In the genomic region with DNA sequence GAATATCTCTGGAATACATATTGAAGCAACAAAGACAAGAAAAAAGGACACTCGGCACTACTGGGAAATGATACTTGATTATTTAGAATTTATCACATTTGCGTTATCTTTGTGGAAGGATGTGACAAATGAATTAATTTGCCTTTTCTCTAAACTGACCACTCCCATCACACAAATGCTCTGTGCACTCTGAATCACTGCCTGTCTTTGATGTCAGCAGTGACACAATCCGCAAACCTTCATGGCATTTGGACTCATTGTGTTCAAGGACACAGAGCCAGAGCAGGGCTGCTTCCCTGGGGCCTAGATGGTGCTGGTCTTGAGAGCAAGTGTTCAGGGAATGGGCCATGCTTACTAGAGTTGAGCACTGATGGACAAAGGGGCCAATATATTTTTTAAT, we compare ENCODE assay signal across 1 cellular context.
TF ChIP-seq lines count a peak whose summit lies in the region.

No MANE protein-coding gene starts in this region.

TF ChIP-seq in HepG2, 621 proteins besides CTCF, POLR2A, EP300 and RAD21 (continued from another document and continues in another):
- TF ChIP-seq, protein P1, sequence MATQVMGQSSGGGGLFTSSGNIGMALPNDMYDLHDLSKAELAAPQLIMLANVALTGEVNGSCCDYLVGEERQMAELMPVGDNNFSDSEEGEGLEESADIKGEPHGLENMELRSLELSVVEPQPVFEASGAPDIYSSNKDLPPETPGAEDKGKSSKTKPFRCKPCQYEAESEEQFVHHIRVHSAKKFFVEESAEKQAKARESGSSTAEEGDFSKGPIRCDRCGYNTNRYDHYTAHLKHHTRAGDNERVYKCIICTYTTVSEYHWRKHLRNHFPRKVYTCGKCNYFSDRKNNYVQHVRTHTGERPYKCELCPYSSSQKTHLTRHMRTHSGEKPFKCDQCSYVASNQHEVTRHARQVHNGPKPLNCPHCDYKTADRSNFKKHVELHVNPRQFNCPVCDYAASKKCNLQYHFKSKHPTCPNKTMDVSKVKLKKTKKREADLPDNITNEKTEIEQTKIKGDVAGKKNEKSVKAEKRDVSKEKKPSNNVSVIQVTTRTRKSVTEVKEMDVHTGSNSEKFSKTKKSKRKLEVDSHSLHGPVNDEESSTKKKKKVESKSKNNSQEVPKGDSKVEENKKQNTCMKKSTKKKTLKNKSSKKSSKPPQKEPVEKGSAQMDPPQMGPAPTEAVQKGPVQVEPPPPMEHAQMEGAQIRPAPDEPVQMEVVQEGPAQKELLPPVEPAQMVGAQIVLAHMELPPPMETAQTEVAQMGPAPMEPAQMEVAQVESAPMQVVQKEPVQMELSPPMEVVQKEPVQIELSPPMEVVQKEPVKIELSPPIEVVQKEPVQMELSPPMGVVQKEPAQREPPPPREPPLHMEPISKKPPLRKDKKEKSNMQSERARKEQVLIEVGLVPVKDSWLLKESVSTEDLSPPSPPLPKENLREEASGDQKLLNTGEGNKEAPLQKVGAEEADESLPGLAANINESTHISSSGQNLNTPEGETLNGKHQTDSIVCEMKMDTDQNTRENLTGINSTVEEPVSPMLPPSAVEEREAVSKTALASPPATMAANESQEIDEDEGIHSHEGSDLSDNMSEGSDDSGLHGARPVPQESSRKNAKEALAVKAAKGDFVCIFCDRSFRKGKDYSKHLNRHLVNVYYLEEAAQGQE (IDR thresholded peaks at IDR 0.05; ENCODE audit: borderline replicate concordance in 1 of 2, low read depth in 1 of 2, low read length in 2 of 2) = no peak
- TF ChIP-seq BRD4 (CRISPR knock-in tag; IDR thresholded peaks at IDR 0.05) (no peak), ZNF674 (CRISPR knock-in tag; IDR thresholded peaks at IDR 0.05; ENCODE audit: low read depth) (no peak), ZNF20 (CRISPR knock-in tag; IDR thresholded peaks at IDR 0.05) (no peak), JDP2 (CRISPR knock-in tag; IDR thresholded peaks at IDR 0.05; ENCODE audit: borderline replicate concordance) (no peak), ZBTB8A (CRISPR knock-in tag; IDR thresholded peaks at IDR 0.05; ENCODE audit: borderline replicate concordance, low read depth) (no peak), HDAC1 (CRISPR knock-in tag; IDR thresholded peaks at IDR 0.05) (peak; percentile 74), ZNF180 (CRISPR knock-in tag; IDR thresholded peaks at IDR 0.05; ENCODE audit: borderline replicate concordance, low read depth) (no peak), TCF7 (IDR thresholded peaks at IDR 0.05; ENCODE audit: low read depth) (peak; percentile 90), NFKB2 (CRISPR knock-in tag; IDR thresholded peaks at IDR 0.05; ENCODE audit: borderline replicate concordance) (no peak), KLF16 (CRISPR knock-in tag; IDR thresholded peaks at IDR 0.05) (0 out of 4 replicates have a peak, but pooled peaks of 1 of the 2 experiments have one; percentile 41), HMG20B (CRISPR knock-in tag; conservative IDR thresholded peaks at IDR 0.05) (peak; percentile 78), ZNF207 (IDR thresholded peaks at IDR 0.05; ENCODE audit: borderline replicate concordance) (no peak), GATAD2A (CRISPR knock-in tag; IDR thresholded peaks at IDR 0.05) (peak; percentile 76), MXI1 (IDR thresholded peaks at IDR 0.05; ENCODE audit: borderline replicate concordance, low read depth, low read length) (peak; percentile 17; the same call in 1 of the 3 replicates), CHD2 (IDR thresholded peaks at IDR 0.05; ENCODE audit: low read depth, low read length) (no peak), ZNF558 (CRISPR knock-in tag; IDR thresholded peaks at IDR 0.05; ENCODE audit: borderline replicate concordance) (no peak), MED13 (CRISPR knock-in tag; IDR thresholded peaks at IDR 0.05) (no peak), TSC22D2 (CRISPR knock-in tag; IDR thresholded peaks at IDR 0.05; ENCODE audit: borderline replicate concordance) (no peak), ZNF780A (CRISPR knock-in tag; IDR thresholded peaks at IDR 0.05) (no peak), ZNF546 (CRISPR knock-in tag; conservative IDR thresholded peaks at IDR 0.05) (no peak), SRSF9 (IDR thresholded peaks at IDR 0.05; ENCODE audit: borderline replicate concordance, insufficient read depth, low read depth, low read length, poor library complexity, severe bottlenecking) (no peak), AGO1 (IDR thresholded peaks at IDR 0.05; ENCODE audit: low read depth, low read length, poor library complexity, severe bottlenecking) (no peak)
- TF ChIP-seq, protein P2, sequence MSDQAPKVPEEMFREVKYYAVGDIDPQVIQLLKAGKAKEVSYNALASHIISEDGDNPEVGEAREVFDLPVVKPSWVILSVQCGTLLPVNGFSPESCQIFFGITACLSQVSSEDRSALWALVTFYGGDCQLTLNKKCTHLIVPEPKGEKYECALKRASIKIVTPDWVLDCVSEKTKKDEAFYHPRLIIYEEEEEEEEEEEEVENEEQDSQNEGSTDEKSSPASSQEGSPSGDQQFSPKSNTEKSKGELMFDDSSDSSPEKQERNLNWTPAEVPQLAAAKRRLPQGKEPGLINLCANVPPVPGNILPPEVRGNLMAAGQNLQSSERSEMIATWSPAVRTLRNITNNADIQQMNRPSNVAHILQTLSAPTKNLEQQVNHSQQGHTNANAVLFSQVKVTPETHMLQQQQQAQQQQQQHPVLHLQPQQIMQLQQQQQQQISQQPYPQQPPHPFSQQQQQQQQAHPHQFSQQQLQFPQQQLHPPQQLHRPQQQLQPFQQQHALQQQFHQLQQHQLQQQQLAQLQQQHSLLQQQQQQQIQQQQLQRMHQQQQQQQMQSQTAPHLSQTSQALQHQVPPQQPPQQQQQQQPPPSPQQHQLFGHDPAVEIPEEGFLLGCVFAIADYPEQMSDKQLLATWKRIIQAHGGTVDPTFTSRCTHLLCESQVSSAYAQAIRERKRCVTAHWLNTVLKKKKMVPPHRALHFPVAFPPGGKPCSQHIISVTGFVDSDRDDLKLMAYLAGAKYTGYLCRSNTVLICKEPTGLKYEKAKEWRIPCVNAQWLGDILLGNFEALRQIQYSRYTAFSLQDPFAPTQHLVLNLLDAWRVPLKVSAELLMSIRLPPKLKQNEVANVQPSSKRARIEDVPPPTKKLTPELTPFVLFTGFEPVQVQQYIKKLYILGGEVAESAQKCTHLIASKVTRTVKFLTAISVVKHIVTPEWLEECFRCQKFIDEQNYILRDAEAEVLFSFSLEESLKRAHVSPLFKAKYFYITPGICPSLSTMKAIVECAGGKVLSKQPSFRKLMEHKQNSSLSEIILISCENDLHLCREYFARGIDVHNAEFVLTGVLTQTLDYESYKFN (CRISPR knock-in tag; conservative IDR thresholded peaks at IDR 0.05) = peak; percentile 81
- TF ChIP-seq, protein P3, sequence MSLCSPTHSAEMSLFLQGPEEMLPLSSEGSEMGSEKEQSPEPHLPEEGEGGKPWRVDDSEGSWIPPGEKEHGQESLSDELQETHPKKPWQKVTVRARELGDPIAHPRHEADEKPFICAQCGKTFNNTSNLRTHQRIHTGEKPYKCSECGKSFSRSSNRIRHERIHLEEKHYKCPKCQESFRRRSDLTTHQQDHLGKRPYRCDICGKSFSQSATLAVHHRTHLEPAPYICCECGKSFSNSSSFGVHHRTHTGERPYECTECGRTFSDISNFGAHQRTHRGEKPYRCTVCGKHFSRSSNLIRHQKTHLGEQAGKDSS (CRISPR knock-in tag; IDR thresholded peaks at IDR 0.05; ENCODE audit: borderline replicate concordance, low read depth) = 0 out of 2 replicates have a peak, but pooled peaks have one; percentile 40
- TF ChIP-seq, protein P4, sequence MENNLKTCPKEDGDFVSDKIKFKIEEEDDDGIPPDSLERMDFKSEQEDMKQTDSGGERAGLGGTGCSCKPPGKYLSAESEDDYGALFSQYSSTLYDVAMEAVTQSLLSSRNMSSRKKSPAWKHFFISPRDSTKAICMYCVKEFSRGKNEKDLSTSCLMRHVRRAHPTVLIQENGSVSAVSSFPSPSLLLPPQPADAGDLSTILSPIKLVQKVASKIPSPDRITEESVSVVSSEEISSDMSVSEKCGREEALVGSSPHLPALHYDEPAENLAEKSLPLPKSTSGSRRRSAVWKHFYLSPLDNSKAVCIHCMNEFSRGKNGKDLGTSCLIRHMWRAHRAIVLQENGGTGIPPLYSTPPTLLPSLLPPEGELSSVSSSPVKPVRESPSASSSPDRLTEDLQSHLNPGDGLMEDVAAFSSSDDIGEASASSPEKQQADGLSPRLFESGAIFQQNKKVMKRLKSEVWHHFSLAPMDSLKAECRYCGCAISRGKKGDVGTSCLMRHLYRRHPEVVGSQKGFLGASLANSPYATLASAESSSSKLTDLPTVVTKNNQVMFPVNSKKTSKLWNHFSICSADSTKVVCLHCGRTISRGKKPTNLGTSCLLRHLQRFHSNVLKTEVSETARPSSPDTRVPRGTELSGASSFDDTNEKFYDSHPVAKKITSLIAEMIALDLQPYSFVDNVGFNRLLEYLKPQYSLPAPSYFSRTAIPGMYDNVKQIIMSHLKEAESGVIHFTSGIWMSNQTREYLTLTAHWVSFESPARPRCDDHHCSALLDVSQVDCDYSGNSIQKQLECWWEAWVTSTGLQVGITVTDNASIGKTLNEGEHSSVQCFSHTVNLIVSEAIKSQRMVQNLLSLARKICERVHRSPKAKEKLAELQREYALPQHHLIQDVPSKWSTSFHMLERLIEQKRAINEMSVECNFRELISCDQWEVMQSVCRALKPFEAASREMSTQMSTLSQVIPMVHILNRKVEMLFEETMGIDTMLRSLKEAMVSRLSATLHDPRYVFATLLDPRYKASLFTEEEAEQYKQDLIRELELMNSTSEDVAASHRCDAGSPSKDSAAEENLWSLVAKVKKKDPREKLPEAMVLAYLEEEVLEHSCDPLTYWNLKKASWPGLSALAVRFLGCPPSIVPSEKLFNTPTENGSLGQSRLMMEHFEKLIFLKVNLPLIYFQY (CRISPR knock-in tag; IDR thresholded peaks at IDR 0.05; ENCODE audit: borderline replicate concordance) = peak; percentile 32; the same call in 1 of the 2 replicates
- TF ChIP-seq, protein P5, sequence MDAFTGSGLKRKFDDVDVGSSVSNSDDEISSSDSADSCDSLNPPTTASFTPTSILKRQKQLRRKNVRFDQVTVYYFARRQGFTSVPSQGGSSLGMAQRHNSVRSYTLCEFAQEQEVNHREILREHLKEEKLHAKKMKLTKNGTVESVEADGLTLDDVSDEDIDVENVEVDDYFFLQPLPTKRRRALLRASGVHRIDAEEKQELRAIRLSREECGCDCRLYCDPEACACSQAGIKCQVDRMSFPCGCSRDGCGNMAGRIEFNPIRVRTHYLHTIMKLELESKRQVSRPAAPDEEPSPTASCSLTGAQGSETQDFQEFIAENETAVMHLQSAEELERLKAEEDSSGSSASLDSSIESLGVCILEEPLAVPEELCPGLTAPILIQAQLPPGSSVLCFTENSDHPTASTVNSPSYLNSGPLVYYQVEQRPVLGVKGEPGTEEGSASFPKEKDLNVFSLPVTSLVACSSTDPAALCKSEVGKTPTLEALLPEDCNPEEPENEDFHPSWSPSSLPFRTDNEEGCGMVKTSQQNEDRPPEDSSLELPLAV (CRISPR knock-in tag; conservative IDR thresholded peaks at IDR 0.05; ENCODE audit: low read depth) = no peak
- TF ChIP-seq, protein P6, sequence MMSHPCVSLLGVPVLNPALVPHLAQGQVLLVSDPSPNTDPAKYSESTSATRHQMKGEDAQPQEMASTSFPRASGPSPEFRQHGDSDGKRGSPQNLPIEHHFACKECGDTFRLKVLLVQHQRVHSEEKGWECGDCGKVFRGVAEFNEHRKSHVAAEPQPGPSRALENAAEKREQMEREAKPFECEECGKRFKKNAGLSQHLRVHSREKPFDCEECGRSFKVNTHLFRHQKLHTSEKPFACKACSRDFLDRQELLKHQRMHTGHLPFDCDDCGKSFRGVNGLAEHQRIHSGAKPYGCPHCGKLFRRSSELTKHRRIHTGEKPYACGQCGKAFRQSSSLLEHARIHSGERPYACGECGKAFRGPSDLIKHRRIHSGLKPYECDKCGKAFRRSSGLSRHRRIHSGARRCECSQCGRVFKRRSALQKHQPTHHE (CRISPR knock-in tag; IDR thresholded peaks at IDR 0.05; ENCODE audit: borderline replicate concordance) = no peak
- TF ChIP-seq, protein P7, sequence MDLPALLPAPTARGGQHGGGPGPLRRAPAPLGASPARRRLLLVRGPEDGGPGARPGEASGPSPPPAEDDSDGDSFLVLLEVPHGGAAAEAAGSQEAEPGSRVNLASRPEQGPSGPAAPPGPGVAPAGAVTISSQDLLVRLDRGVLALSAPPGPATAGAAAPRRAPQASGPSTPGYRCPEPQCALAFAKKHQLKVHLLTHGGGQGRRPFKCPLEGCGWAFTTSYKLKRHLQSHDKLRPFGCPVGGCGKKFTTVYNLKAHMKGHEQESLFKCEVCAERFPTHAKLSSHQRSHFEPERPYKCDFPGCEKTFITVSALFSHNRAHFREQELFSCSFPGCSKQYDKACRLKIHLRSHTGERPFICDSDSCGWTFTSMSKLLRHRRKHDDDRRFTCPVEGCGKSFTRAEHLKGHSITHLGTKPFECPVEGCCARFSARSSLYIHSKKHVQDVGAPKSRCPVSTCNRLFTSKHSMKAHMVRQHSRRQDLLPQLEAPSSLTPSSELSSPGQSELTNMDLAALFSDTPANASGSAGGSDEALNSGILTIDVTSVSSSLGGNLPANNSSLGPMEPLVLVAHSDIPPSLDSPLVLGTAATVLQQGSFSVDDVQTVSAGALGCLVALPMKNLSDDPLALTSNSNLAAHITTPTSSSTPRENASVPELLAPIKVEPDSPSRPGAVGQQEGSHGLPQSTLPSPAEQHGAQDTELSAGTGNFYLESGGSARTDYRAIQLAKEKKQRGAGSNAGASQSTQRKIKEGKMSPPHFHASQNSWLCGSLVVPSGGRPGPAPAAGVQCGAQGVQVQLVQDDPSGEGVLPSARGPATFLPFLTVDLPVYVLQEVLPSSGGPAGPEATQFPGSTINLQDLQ (CRISPR knock-in tag; IDR thresholded peaks at IDR 0.05) = no peak
- TF ChIP-seq, protein P8, sequence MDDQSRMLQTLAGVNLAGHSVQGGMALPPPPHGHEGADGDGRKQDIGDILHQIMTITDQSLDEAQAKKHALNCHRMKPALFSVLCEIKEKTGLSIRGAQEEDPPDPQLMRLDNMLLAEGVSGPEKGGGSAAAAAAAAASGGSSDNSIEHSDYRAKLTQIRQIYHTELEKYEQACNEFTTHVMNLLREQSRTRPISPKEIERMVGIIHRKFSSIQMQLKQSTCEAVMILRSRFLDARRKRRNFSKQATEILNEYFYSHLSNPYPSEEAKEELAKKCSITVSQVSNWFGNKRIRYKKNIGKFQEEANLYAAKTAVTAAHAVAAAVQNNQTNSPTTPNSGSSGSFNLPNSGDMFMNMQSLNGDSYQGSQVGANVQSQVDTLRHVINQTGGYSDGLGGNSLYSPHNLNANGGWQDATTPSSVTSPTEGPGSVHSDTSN (CRISPR knock-in tag; IDR thresholded peaks at IDR 0.05; ENCODE audit: borderline replicate concordance) = no peak
